ENCODE assay signal across 1 cellular context in the genomic region with DNA sequence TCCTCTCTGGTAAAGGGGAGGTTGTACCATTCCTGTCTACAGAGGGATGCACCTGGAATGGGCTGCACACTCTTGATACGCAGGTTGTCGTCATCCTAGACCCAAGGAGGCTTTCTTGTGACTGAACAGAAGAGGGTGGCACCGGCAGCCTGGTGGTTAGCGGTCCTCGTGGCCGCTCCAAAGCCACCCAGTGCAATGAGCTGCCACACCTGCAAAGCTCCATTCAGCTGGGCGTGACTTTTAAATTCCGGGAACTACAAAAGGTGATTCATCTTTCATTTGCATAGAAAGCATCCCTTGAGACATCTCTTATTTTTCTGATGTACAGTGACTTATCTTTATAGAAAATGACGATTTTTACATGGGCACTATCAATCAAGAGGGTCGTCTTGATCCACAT.
TF ChIP-seq lines count a peak whose summit lies in the region.

No MANE protein-coding gene starts in this region.

TF ChIP-seq in WTC11, 78 proteins besides CTCF, POLR2A, EP300 and RAD21 (continued from another document):
- TF ChIP-seq, protein P1, sequence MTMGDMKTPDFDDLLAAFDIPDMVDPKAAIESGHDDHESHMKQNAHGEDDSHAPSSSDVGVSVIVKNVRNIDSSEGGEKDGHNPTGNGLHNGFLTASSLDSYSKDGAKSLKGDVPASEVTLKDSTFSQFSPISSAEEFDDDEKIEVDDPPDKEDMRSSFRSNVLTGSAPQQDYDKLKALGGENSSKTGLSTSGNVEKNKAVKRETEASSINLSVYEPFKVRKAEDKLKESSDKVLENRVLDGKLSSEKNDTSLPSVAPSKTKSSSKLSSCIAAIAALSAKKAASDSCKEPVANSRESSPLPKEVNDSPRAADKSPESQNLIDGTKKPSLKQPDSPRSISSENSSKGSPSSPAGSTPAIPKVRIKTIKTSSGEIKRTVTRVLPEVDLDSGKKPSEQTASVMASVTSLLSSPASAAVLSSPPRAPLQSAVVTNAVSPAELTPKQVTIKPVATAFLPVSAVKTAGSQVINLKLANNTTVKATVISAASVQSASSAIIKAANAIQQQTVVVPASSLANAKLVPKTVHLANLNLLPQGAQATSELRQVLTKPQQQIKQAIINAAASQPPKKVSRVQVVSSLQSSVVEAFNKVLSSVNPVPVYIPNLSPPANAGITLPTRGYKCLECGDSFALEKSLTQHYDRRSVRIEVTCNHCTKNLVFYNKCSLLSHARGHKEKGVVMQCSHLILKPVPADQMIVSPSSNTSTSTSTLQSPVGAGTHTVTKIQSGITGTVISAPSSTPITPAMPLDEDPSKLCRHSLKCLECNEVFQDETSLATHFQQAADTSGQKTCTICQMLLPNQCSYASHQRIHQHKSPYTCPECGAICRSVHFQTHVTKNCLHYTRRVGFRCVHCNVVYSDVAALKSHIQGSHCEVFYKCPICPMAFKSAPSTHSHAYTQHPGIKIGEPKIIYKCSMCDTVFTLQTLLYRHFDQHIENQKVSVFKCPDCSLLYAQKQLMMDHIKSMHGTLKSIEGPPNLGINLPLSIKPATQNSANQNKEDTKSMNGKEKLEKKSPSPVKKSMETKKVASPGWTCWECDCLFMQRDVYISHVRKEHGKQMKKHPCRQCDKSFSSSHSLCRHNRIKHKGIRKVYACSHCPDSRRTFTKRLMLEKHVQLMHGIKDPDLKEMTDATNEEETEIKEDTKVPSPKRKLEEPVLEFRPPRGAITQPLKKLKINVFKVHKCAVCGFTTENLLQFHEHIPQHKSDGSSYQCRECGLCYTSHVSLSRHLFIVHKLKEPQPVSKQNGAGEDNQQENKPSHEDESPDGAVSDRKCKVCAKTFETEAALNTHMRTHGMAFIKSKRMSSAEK (CRISPR knock-in tag; IDR thresholded peaks at IDR 0.05; ENCODE audit: borderline replicate concordance): no peak
- TF ChIP-seq ATF1 (CRISPR knock-in tag; IDR thresholded peaks at IDR 0.05): no peak
- TF ChIP-seq TCF7 (CRISPR knock-in tag; IDR thresholded peaks at IDR 0.05; ENCODE audit: low read depth): no peak
- TF ChIP-seq MYBL2 (CRISPR knock-in tag; IDR thresholded peaks at IDR 0.05): no peak
- TF ChIP-seq, protein P2, sequence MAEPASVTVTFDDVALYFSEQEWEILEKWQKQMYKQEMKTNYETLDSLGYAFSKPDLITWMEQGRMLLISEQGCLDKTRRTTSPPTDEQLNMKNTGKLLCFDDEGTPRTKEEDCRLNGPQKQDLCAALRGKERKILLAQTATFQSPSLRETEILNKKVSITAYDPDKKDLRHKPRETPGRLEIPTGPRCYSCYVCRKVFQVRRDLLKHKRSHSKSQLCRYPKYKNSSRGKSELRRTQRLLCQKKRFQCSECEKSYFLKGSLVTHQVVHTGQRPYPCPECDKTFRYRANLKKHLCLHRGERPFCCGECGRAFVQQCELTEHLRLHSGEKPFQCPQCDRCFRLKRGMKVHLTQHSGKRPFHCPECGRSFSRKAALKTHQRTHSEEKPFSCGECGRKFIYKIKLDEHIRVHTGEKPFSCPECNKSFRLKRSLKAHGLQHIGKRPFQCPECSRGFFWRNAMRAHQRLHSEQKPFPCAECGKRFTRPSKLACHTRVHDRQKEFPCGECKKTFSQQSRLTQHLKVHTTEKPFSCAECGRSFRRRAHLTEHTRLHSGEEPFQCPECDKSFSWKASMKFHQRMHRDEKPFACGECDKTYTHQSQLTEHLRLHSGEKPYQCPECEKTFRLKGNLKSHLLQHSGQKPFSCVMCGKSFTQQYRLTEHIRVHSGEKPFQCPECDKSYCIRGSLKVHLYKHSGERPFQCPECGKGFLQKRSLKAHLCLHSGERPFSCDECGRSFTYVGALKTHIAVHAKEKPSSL (CRISPR knock-in tag; conservative IDR thresholded peaks at IDR 0.05): no peak
- no peak for TF ChIP-seq JUN (CRISPR knock-in tag; IDR thresholded peaks at IDR 0.05)
- TF ChIP-seq NFE2L1 (CRISPR knock-in tag; IDR thresholded peaks at IDR 0.05): no peak
- TF ChIP-seq, protein P3, sequence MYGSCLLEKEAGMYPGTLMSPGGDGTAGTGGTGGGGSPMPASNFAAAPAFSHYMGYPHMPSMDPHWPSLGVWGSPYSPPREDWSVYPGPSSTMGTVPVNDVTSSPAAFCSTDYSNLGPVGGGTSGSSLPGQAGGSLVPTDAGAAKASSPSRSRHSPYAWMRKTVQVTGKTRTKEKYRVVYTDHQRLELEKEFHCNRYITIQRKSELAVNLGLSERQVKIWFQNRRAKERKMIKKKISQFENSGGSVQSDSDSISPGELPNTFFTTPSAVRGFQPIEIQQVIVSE (CRISPR knock-in tag; IDR thresholded peaks at IDR 0.05; ENCODE audit: borderline replicate concordance): no peak
- no peak for TF ChIP-seq HMGA2 (CRISPR knock-in tag; IDR thresholded peaks at IDR 0.05)
- TF ChIP-seq, protein P4, sequence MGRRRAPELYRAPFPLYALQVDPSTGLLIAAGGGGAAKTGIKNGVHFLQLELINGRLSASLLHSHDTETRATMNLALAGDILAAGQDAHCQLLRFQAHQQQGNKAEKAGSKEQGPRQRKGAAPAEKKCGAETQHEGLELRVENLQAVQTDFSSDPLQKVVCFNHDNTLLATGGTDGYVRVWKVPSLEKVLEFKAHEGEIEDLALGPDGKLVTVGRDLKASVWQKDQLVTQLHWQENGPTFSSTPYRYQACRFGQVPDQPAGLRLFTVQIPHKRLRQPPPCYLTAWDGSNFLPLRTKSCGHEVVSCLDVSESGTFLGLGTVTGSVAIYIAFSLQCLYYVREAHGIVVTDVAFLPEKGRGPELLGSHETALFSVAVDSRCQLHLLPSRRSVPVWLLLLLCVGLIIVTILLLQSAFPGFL (CRISPR knock-in tag; IDR thresholded peaks at IDR 0.05; ENCODE audit: borderline replicate concordance): no peak
- no peak for TF ChIP-seq ZBTB21 (CRISPR knock-in tag; IDR thresholded peaks at IDR 0.05; ENCODE audit: borderline replicate concordance)
